In genomic region chr2:42335514-42336104, GRCh38 we compare ENCODE assay signal across 1 cellular context.
A peak's percentile ranks its signal among the peaks of the same experiment; 100 is the strongest.
TF ChIP-seq lines count a peak whose summit lies in the region.

No MANE protein-coding gene starts in this region.

TF ChIP-seq in HepG2, 621 proteins besides CTCF, POLR2A, EP300 and RAD21 (continues in another document):
- TF ChIP-seq AKAP8 (CRISPR knock-in tag; IDR thresholded peaks at IDR 0.05) = 0 out of 2 replicates have a peak, but pooled peaks have one; percentile 30
- TF ChIP-seq ZSCAN5A (CRISPR knock-in tag; IDR thresholded peaks at IDR 0.05; ENCODE audit: borderline replicate concordance) = 0 out of 2 replicates have a peak, but pooled peaks have one; percentile 36
- no peak for TF ChIP-seq KMT2A (CRISPR knock-in tag; IDR thresholded peaks at IDR 0.05)
- peak; percentile 39 for TF ChIP-seq POLR2AphosphoS5 (IDR thresholded peaks at IDR 0.05; ENCODE audit: low read depth, low read length)
- peak; percentile 97 for TF ChIP-seq RBM22 (optimal IDR thresholded peaks at IDR 0.05; ENCODE audit: low read length)
- TF ChIP-seq ZNF724P (CRISPR knock-in tag; IDR thresholded peaks at IDR 0.05; ENCODE audit: borderline replicate concordance) = no peak
- TF ChIP-seq, protein P1, sequence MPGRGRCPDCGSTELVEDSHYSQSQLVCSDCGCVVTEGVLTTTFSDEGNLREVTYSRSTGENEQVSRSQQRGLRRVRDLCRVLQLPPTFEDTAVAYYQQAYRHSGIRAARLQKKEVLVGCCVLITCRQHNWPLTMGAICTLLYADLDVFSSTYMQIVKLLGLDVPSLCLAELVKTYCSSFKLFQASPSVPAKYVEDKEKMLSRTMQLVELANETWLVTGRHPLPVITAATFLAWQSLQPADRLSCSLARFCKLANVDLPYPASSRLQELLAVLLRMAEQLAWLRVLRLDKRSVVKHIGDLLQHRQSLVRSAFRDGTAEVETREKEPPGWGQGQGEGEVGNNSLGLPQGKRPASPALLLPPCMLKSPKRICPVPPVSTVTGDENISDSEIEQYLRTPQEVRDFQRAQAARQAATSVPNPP (CRISPR knock-in tag; IDR thresholded peaks at IDR 0.05) = peak; percentile 35; the same call in 1 of the 2 replicates
- TF ChIP-seq MBD4 (IDR thresholded peaks at IDR 0.05; ENCODE audit: borderline replicate concordance, low read length) = 0 out of 2 replicates have a peak, but pooled peaks have one; percentile 3
- TF ChIP-seq, protein P2, sequence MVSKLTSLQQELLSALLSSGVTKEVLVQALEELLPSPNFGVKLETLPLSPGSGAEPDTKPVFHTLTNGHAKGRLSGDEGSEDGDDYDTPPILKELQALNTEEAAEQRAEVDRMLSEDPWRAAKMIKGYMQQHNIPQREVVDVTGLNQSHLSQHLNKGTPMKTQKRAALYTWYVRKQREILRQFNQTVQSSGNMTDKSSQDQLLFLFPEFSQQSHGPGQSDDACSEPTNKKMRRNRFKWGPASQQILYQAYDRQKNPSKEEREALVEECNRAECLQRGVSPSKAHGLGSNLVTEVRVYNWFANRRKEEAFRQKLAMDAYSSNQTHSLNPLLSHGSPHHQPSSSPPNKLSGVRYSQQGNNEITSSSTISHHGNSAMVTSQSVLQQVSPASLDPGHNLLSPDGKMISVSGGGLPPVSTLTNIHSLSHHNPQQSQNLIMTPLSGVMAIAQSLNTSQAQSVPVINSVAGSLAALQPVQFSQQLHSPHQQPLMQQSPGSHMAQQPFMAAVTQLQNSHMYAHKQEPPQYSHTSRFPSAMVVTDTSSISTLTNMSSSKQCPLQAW (CRISPR knock-in tag; IDR thresholded peaks at IDR 0.05) = 0 out of 2 replicates have a peak, but pooled peaks have one; percentile 51
- 0 out of 2 replicates have a peak, but pooled peaks have one; percentile 12 for TF ChIP-seq ZNF331 (CRISPR knock-in tag; IDR thresholded peaks at IDR 0.05)
- no peak for TF ChIP-seq PHF20 (CRISPR knock-in tag; IDR thresholded peaks at IDR 0.05)
- no peak for TF ChIP-seq RFXANK (CRISPR knock-in tag; IDR thresholded peaks at IDR 0.05)
- no peak for TF ChIP-seq SOX13 (IDR thresholded peaks at IDR 0.05)
- TF ChIP-seq SOX13 (CRISPR knock-in tag; conservative IDR thresholded peaks at IDR 0.05 in 1 of 2, IDR thresholded peaks at IDR 0.05 in 1 of 2) = no peak
- TF ChIP-seq ERF (CRISPR knock-in tag; IDR thresholded peaks at IDR 0.05) = 0 out of 2 replicates have a peak, but pooled peaks have one; percentile 14
- no peak for TF ChIP-seq ZBTB40 (IDR thresholded peaks at IDR 0.05)
- TF ChIP-seq ZBTB40 (CRISPR knock-in tag; IDR thresholded peaks at IDR 0.05) = 0 out of 2 replicates have a peak, but pooled peaks have one; percentile 15
- 0 out of 2 replicates have a peak, but pooled peaks have one; percentile 28 for TF ChIP-seq ARID2 (CRISPR knock-in tag; IDR thresholded peaks at IDR 0.05; ENCODE audit: borderline replicate concordance)
- TF ChIP-seq, protein P3, sequence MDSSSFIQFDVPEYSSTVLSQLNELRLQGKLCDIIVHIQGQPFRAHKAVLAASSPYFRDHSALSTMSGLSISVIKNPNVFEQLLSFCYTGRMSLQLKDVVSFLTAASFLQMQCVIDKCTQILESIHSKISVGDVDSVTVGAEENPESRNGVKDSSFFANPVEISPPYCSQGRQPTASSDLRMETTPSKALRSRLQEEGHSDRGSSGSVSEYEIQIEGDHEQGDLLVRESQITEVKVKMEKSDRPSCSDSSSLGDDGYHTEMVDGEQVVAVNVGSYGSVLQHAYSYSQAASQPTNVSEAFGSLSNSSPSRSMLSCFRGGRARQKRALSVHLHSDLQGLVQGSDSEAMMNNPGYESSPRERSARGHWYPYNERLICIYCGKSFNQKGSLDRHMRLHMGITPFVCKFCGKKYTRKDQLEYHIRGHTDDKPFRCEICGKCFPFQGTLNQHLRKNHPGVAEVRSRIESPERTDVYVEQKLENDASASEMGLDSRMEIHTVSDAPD (CRISPR knock-in tag; IDR thresholded peaks at IDR 0.05) = 0 out of 2 replicates have a peak, but pooled peaks have one; percentile 35
- TF ChIP-seq ARID4A (CRISPR knock-in tag; IDR thresholded peaks at IDR 0.05; ENCODE audit: borderline replicate concordance) = 0 out of 2 replicates have a peak, but pooled peaks have one; percentile 23
- TF ChIP-seq ZBTB38 (CRISPR knock-in tag; IDR thresholded peaks at IDR 0.05) = peak; percentile 50; the same call in 1 of the 2 replicates
- TF ChIP-seq SNAPC5 (CRISPR knock-in tag; IDR thresholded peaks at IDR 0.05; ENCODE audit: borderline replicate concordance) = no peak
- no peak for TF ChIP-seq NFE2L1 (CRISPR knock-in tag; IDR thresholded peaks at IDR 0.05; ENCODE audit: borderline replicate concordance)
- TF ChIP-seq SUZ12 (IDR thresholded peaks at IDR 0.05; ENCODE audit: low read depth, low read length) = no peak
- TF ChIP-seq ZNF501 (CRISPR knock-in tag; IDR thresholded peaks at IDR 0.05) = 0 out of 2 replicates have a peak, but pooled peaks have one; percentile 46
- TF ChIP-seq ZNF691 (CRISPR knock-in tag; IDR thresholded peaks at IDR 0.05; ENCODE audit: borderline replicate concordance, low read depth) = 0 out of 2 replicates have a peak, but pooled peaks have one; percentile 14
- TF ChIP-seq, protein P4, sequence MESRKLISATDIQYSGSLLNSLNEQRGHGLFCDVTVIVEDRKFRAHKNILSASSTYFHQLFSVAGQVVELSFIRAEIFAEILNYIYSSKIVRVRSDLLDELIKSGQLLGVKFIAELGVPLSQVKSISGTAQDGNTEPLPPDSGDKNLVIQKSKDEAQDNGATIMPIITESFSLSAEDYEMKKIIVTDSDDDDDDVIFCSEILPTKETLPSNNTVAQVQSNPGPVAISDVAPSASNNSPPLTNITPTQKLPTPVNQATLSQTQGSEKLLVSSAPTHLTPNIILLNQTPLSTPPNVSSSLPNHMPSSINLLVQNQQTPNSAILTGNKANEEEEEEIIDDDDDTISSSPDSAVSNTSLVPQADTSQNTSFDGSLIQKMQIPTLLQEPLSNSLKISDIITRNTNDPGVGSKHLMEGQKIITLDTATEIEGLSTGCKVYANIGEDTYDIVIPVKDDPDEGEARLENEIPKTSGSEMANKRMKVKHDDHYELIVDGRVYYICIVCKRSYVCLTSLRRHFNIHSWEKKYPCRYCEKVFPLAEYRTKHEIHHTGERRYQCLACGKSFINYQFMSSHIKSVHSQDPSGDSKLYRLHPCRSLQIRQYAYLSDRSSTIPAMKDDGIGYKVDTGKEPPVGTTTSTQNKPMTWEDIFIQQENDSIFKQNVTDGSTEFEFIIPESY (CRISPR knock-in tag; IDR thresholded peaks at IDR 0.05) = 0 out of 2 replicates have a peak, but pooled peaks have one; percentile 29
- TF ChIP-seq POGK (CRISPR knock-in tag; conservative IDR thresholded peaks at IDR 0.05) = no peak
